8 cellular contexts compared by ENCODE assay signal in genomic region chr3:169195672-169196071, GRCh38.
"Had no signal": no experiment of that assay in that cellular context is flagged by ENCODE, and none has a peak within 500 bp of the region (broad histone marks: within the 10 kb centered on the region; RNA-seq: fewer than 3 reads in every experiment).

No MANE protein-coding gene starts in this region.

- H3K9ac ChIP-seq: GM23248 had no signal

- H3K4me1 ChIP-seq: HAP-1 had no signal

- H2AFZ ChIP-seq: GM23248 had no signal

- H3K27ac ChIP-seq: GM23248 had no signal

- H3K4me3 ChIP-seq: GM23248, HAP-1, K562 had no signal

- DNase-seq: GM23248, GOT3, H7, HFFc6, IMR-90 had no signal

- FAIRE-seq: HTR-8/SVneo, K562 had no signal

- H3K9me3 ChIP-seq: HAP-1 had no signal

- H3K36me3 ChIP-seq: HAP-1 had no signal
